1 cellular context compared by ENCODE assay signal in the genomic region with DNA sequence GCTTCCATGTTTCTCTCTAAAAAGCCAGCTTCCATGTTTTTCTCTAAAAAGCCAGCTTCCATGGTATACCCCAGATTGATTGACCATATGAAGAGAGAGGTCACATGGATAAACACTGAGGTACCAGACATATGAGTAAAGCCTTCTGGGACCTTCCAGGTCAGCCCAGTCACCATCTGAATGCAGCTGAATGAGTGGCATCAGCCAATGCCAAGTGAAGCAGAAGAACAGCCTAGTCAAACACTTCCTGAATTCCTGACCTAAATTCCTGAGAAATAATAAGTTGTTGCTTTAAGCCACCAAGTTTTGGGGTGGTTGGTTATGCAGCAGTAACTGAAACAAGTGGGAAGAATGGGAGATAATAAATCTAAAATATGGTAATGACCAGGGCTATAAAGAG.
TF ChIP-seq lines count a peak whose summit lies in the region.

No MANE protein-coding gene starts in this region.

TF ChIP-seq in IMR-90, 13 proteins besides CTCF, POLR2A, EP300 and RAD21 (continued from another document):
- TF ChIP-seq, protein P1, sequence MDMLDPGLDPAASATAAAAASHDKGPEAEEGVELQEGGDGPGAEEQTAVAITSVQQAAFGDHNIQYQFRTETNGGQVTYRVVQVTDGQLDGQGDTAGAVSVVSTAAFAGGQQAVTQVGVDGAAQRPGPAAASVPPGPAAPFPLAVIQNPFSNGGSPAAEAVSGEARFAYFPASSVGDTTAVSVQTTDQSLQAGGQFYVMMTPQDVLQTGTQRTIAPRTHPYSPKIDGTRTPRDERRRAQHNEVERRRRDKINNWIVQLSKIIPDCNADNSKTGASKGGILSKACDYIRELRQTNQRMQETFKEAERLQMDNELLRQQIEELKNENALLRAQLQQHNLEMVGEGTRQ (IDR thresholded peaks at IDR 0.05; ENCODE audit: low read depth, low read length), result no peak
- TF ChIP-seq CEBPB (IDR thresholded peaks at IDR 0.05; ENCODE audit: low read depth, low read length) (no peak), NFE2L2 (IDR thresholded peaks at IDR 0.05; ENCODE audit: low read depth, low read length) (no peak), MAFK (IDR thresholded peaks at IDR 0.05; ENCODE audit: low read depth, low read length) (no peak), RFX5 (IDR thresholded peaks at IDR 0.05; ENCODE audit: low read depth, low read length) (no peak), MAZ (IDR thresholded peaks at IDR 0.05; ENCODE audit: borderline replicate concordance, low read depth, low read length) (no peak), BHLHE40 (IDR thresholded peaks at IDR 0.05; ENCODE audit: low read depth, low read length) (no peak)
TF ChIP-seq in IMR-90: peak in this region for 0.
